13 cellular contexts compared by ENCODE assay signal in genomic region chr19:49858591-49858985, GRCh38. TPM values are rescaled to one million over a fixed set of nuclear protein-coding genes. Genes with fewer than 3 reads are reported as not detected.
DNase-seq lines count a peak whose midpoint lies in the region; ATAC-seq, FAIRE-seq and TF ChIP-seq lines count a peak whose summit lies in the region.
"Had no signal": no experiment of that assay in that cellular context is flagged by ENCODE, and none has a peak within 500 bp of the region (broad histone marks: within the 10 kb centered on the region; RNA-seq: fewer than 3 reads in every experiment).

No MANE protein-coding gene starts in this region.

- CTCF ChIA-PET in K562 (lab: Yijun Ruan, JAX; ENCODE audit: low intra/inter-chr PET ratio) = no interaction called here

- TF ChIP-seq POLR2A in K562 (conservative IDR thresholded peaks at IDR 0.05) (no peak; the same call in 1 of the 2 replicates), GM12891 (IDR thresholded peaks at IDR 0.05; ENCODE audit: low read depth, low read length) (no peak), esophagus muscularis mucosa (IDR thresholded peaks at IDR 0.05; ENCODE audit: low read depth) (no peak)

- POLR2A ChIA-PET in K562 (lab: Yijun Ruan, JAX) = interaction anchor here (1.0 to 1.8 kb wide), 4 partner anchors 8 to 18 kb away, joined by 3 to 7 read pairs (median 6); no protein-coding TSS in a partner anchor

- in situ Hi-C loops in K562 (cut with MboI) = no loop called here

- peaks cover 14% of the 10 kb centered on the region for H3K4me1 Mint-ChIP-seq in neural crest cell
- peaks cover 1% of the 10 kb centered on the region for H3K4me1 Mint-ChIP-seq in endodermal cell

- ATAC-seq in K562 = no peak

- peak overlapping the region in 1 of 2 experiments; percentile 61; a peak in 2 of 4 replicates for H3K9ac ChIP-seq in K562 (ENCODE audit: insufficient read depth in 1 of 2, low read depth in 2 of 2, low read length in 2 of 2)
- H3K9ac ChIP-seq in endodermal cell (ENCODE audit: extremely low read depth, low read length, poor library complexity, severe bottlenecking) = no peak overlapping the region

- intact Hi-C loops in K562 (cut with micrococcal nuclease) (no loop called here), esophagus muscularis mucosa (cut with DNase I) (no loop called here)

- H3K4me2 ChIP-seq in K562 (ENCODE audit: insufficient read depth, low read length) = no peak overlapping the region
- H3K4me2 ChIP-seq: BLaER1 treated with 17β-estradiol and CSF1 and Interleukin-3, amounts not matched to agents 10 nM and 100 nM had no signal

- H4K20me1 ChIP-seq in K562 (replicated peaks; ENCODE audit: control insufficient read depth, insufficient read depth, low read length) = peaks cover 16% of the 10 kb centered on the region; the same call in 1 of the 2 replicates

- H3K4me3 Mint-ChIP-seq in neural crest cell (peak overlapping the region; percentile 69), endodermal cell (no peak overlapping the region)
- H3K4me3 Mint-ChIP-seq: activated naive CD8-positive, alpha-beta T cell treated with anti-CD3 and anti-CD28 coated beads, Interleukin-2, amount 10 ng/mL, durations not matched to agents 7 days and 5 days; H9 had no signal

- H2AFZ ChIP-seq in ACC112 (ENCODE audit: low read length, unreplicated experiment) (no peak overlapping the region), K562 (ENCODE audit: low read depth, low read length) (no peak overlapping the region)

- H3K27ac Mint-ChIP-seq in neural crest cell (ENCODE audit: unreplicated experiment) = no peak overlapping the region
- H3K27ac Mint-ChIP-seq in endodermal cell = no peak overlapping the region
- H3K27ac Mint-ChIP-seq: activated naive CD8-positive, alpha-beta T cell treated with anti-CD3 and anti-CD28 coated beads, Interleukin-2, amount 10 ng/mL, durations not matched to agents 7 days and 5 days had no signal

- TF ChIP-seq EP300 in K562 (IDR thresholded peaks at IDR 0.05; ENCODE audit: low read length) (no peak), esophagus muscularis mucosa (IDR thresholded peaks at IDR 0.05) (no peak)

- peaks cover 4% of the 10 kb centered on the region for H3K79me2 ChIP-seq in ACC112 (ENCODE audit: control insufficient read depth, insufficient read depth, low read length, unreplicated experiment)
- H3K79me2 ChIP-seq in K562 (ENCODE audit: control insufficient read depth, insufficient read depth, low read length) = peaks cover 17% of the 10 kb centered on the region

- 85% methylated on average over 13 of the region's 16 CpGs for WGBS in K562 (ENCODE audit: insufficient coverage, low coverage, missing lambda C conversion rate)
- WGBS in endodermal cell (ENCODE audit: insufficient coverage in 1 of 2, insufficient read length in 1 of 2), 2 experiments = 94 to 96% methylated on average over 12 to 16 of the region's 16 CpGs
- WGBS in esophagus muscularis mucosa = 84% methylated on average over 13 of the region's 16 CpGs

- peak overlapping the region; percentile 54 for H3K27ac ChIP-seq in ACC112 (ENCODE audit: low read depth, low read length)
- no peak overlapping the region for H3K27ac ChIP-seq in K562 (ENCODE audit: extremely low read depth, low read depth, low read length)
- H3K27ac ChIP-seq in endodermal cell (ENCODE audit: low read depth, low read length) = no peak overlapping the region
- H3K27ac ChIP-seq in esophagus muscularis mucosa (replicated peaks in 1 of 4) = peak overlapping the region in 1 of 4 donors; percentile 18

- H3K9me3 ChIP-seq in K562 (replicated peaks; ENCODE audit: control insufficient read depth, insufficient read depth, low read depth, low read length) (no peaks in the 10 kb centered on the region), endodermal cell (ENCODE audit: control insufficient read depth, low read length) (no peaks in the 10 kb centered on the region), esophagus muscularis mucosa (no peaks in the 10 kb centered on the region)
- H3K9me3 ChIP-seq: BLaER1 treated with 17β-estradiol and CSF1 and Interleukin-3, amounts not matched to agents 10 nM and 100 nM had no signal

- H3K9me3 Mint-ChIP-seq in neural crest cell (no peaks in the 10 kb centered on the region), endodermal cell (no peaks in the 10 kb centered on the region)
- H3K9me3 Mint-ChIP-seq: activated naive CD8-positive, alpha-beta T cell treated with anti-CD3 and anti-CD28 coated beads, Interleukin-2, amount 10 ng/mL, durations not matched to agents 7 days and 5 days; IgD-negative memory B cell had no signal

- no peak overlapping the region for H3K4me3 ChIP-seq in ACC112 (ENCODE audit: low read depth, low read length)
- no peak overlapping the region for H3K4me3 ChIP-seq in K562
- H3K4me3 ChIP-seq in endodermal cell (ENCODE audit: low read length) = no peak overlapping the region
- H3K4me3 ChIP-seq in esophagus muscularis mucosa = no peak overlapping the region
- H3K4me3 ChIP-seq: BLaER1 treated with 17β-estradiol and CSF1 and Interleukin-3, amounts not matched to agents 10 nM and 100 nM had no signal

- H3K36me3 Mint-ChIP-seq in neural crest cell (ENCODE audit: low read depth) (peaks cover 7% of the 10 kb centered on the region), endodermal cell (ENCODE audit: low read depth) (peaks cover 42% of the 10 kb centered on the region)

- H3K27me3 Mint-ChIP-seq in neural crest cell (ENCODE audit: low read depth) = peaks cover 25% of the 10 kb centered on the region
- no peaks in the 10 kb centered on the region for H3K27me3 Mint-ChIP-seq in endodermal cell (ENCODE audit: insufficient read depth)
- H3K27me3 Mint-ChIP-seq: activated naive CD8-positive, alpha-beta T cell treated with anti-CD3 and anti-CD28 coated beads, Interleukin-2, amount 10 ng/mL, durations not matched to agents 7 days and 5 days; IgD-negative memory B cell had no signal

- TF ChIP-seq CTCF in K562 (IDR thresholded peaks at IDR 0.05 in 2 of 3, conservative IDR thresholded peaks at IDR 0.05 in 1 of 3; ENCODE audit: insufficient read depth in 2 of 3, low read depth in 1 of 3, low read length in 3 of 3) = no peak
- TF ChIP-seq CTCF in neural crest cell (conservative IDR thresholded peaks at IDR 0.05) = no peak
- no peak for TF ChIP-seq CTCF in endodermal cell (conservative IDR thresholded peaks at IDR 0.05)
- no peak for TF ChIP-seq CTCF in esophagus muscularis mucosa (IDR thresholded peaks at IDR 0.05)

- DNase-seq in HK-2 (ENCODE audit: unreplicated experiment) (peak; percentile 48), K562 (ENCODE audit: extremely low read depth in 1 of 4, low spot score in 3 of 4) (no peak), neural crest cell (ENCODE audit: low read depth, low spot score) (no peak), GM12891 (ENCODE audit: insufficient read length, low spot score) (no peak), iPS-NIHi11 (ENCODE audit: low spot score) (no peak), endodermal cell (no peak), esophagus muscularis mucosa (ENCODE audit: extremely low spot score) (no peak)
- DNase-seq: activated naive CD8-positive, alpha-beta T cell treated with anti-CD3 and anti-CD28 coated beads, Interleukin-2, amount 10 ng/mL, durations not matched to agents 7 days and 5 days; H9; NCI-H1694 treated with DMSO at 0.1 percent for 48 hours had no signal

- H3K4me1 ChIP-seq in ACC112 (ENCODE audit: control insufficient read depth, insufficient read depth, low read length, unreplicated experiment) (peaks cover 15% of the 10 kb centered on the region), K562 (replicated peaks in 1 of 2; ENCODE audit: control insufficient read depth in 2 of 2, insufficient read depth in 2 of 2, low read length in 2 of 2) (peaks cover 0 to 88% of the 10 kb centered on the region in 2 experiments; a peak in 2 of 5 replicates), endodermal cell (ENCODE audit: control insufficient read depth, insufficient read depth, low read length) (no peaks in the 10 kb centered on the region), esophagus muscularis mucosa (peaks cover 4 to 31% (median 27%) of the 10 kb centered on the region in 4 donors)

- no peaks in the 10 kb centered on the region for H3K27me3 ChIP-seq in ACC112 (ENCODE audit: insufficient read depth, low read length)
- H3K27me3 ChIP-seq in K562 (ENCODE audit: control insufficient read depth in 2 of 2, insufficient read depth in 2 of 2, low read length in 2 of 2) = no peaks in the 10 kb centered on the region
- H3K27me3 ChIP-seq in endodermal cell (ENCODE audit: control insufficient read depth, insufficient read depth, low read length, poor library complexity, severe bottlenecking) = no peaks in the 10 kb centered on the region
- H3K27me3 ChIP-seq in esophagus muscularis mucosa = no peaks in the 10 kb centered on the region
- H3K27me3 ChIP-seq: BLaER1 treated with 17β-estradiol and CSF1 and Interleukin-3, amounts not matched to agents 10 nM and 100 nM had no signal

- TF ChIP-seq RAD21 in K562 (CRISPR knock-in tag; conservative IDR thresholded peaks at IDR 0.05 in 1 of 2, IDR thresholded peaks at IDR 0.05 in 1 of 2) = no peak

- no peaks in the 10 kb centered on the region for H3K9me1 ChIP-seq in K562 (ENCODE audit: control insufficient read depth, insufficient read depth, low read length)

- FAIRE-seq in K562 (lab: Jason Lieb, UNC) = no peak
- no peak for FAIRE-seq in GM12891 (lab: Jason Lieb, UNC)

- no TSS peak for BruUV-seq in K562 (replicated peaks; lab: Mats Ljungman, UMichigan)

- H3K36me3 ChIP-seq in ACC112 (ENCODE audit: insufficient read depth, low read length) (no peaks in the 10 kb centered on the region), K562 (ENCODE audit: control insufficient read depth, insufficient read depth, low read length) (peaks cover 95% of the 10 kb centered on the region; the same call in 2 of the 3 replicates), endodermal cell (ENCODE audit: control insufficient read depth, insufficient read depth, low read length) (peaks cover 61% of the 10 kb centered on the region), esophagus muscularis mucosa (peaks cover 31 to 95% (median 93%) of the 10 kb centered on the region in 4 donors)

RNA-seq across cellular contexts. Expression of gene PTOV1, which starts 7.6 kb away (rescaled TPM):
- 128 and 364 TPM in 2 replicates for total RNA-seq in K562 (2011; cell fraction: chromatin; rRNA removed; ENCODE audit: low replicate concordance)
- total RNA-seq in K562 (2011; cell fraction: nucleolus; rRNA removed) = 274 and 281 TPM in 2 replicates
- total RNA-seq in K562 (2011; cell fraction: nucleoplasm; rRNA removed) = 195 and 218 TPM in 2 replicates
- 61.3 and 79.5 TPM in 2 replicates for total RNA-seq in K562 (2014; rRNA removed)
- total RNA-seq in K562 (2014; rRNA removed; fragmentation: Illumina TruSeq; extraction: Trizol) = 14.0 and 23.3 TPM in 2 replicates
- total RNA-seq in K562 (2015; rRNA removed; fragmentation: Illumina TruSeq; extraction: Trizol) = 43.5 and 44.6 TPM in 2 replicates
- 156 and 169 TPM in 2 replicates for total RNA-seq in K562 (2021)
- 33.0 and 58.6 TPM in 2 replicates for polyA plus RNA-seq in K562 (2011; rRNA removed)
- polyA plus RNA-seq in K562 (2011; cell fraction: cytosol; rRNA removed) = 39.8 and 67.6 TPM in 2 replicates
- polyA plus RNA-seq in K562 (2011; cell fraction: nucleus; rRNA removed) = 302 and 359 TPM in 2 replicates
- 104 and 153 TPM in 2 replicates for polyA plus RNA-seq in K562 (2012)
- polyA plus RNA-seq in K562 (2014; fragmentation: Illumina TruSeq; extraction: Trizol) = 61.7 and 81.3 TPM in 2 replicates
- polyA plus RNA-seq in K562 (2014; fragmentation: Nextera tagmentation; extraction: Ambion mirVana) = 1 to 10 TPM; 4.9 to 9.3 TPM
- 68.1 and 75.0 TPM in 2 replicates for polyA plus RNA-seq in K562 (2014; rRNA removed)
- 22.8 and 25.3 TPM in 2 replicates for polyA minus RNA-seq in K562 (2011; rRNA and poly(A)+ RNA removed)
- 60.9 and 84.8 TPM in 2 replicates for polyA minus RNA-seq in K562 (2011; cell fraction: cytosol; rRNA and poly(A)+ RNA removed)
- polyA minus RNA-seq in K562 (2011; cell fraction: nucleus; rRNA and poly(A)+ RNA removed) = 81.6 and 99.6 TPM in 2 replicates
- total RNA-seq in neural crest cell = 453 and 466 TPM in 2 replicates
- polyA plus RNA-seq in GM12891 (2012; ENCODE audit: low read depth, missing spikeins) = 50.1 TPM
- 100 to 1,000 TPM; 279 to 287 TPM for total RNA-seq in endodermal cell
- polyA plus RNA-seq in endodermal cell (2013, experiment 1 of 2) = 359 TPM
- polyA plus RNA-seq in endodermal cell (2013, experiment 2 of 2) = 302 TPM
- total RNA-seq in esophagus muscularis mucosa = 100 to 1,000 TPM in 1 of 4 donors, 10 to 100 TPM in 3; 60.5 to 102 (median 84.4) TPM

RNA-seq across cellular contexts. Expression of gene PNKP, which starts 8.8 kb away (rescaled TPM):
- 168 and 404 TPM in 2 replicates for total RNA-seq in K562 (2011; cell fraction: chromatin; rRNA removed; ENCODE audit: low replicate concordance)
- total RNA-seq in K562 (2011; cell fraction: nucleolus; rRNA removed) = 252 and 258 TPM in 2 replicates
- 178 and 185 TPM in 2 replicates for total RNA-seq in K562 (2011; cell fraction: nucleoplasm; rRNA removed)
- total RNA-seq in K562 (2014; rRNA removed) = 56.0 and 59.3 TPM in 2 replicates
- total RNA-seq in K562 (2014; rRNA removed; fragmentation: Illumina TruSeq; extraction: Trizol) = 12.3 and 18.1 TPM in 2 replicates
- 25.3 and 29.4 TPM in 2 replicates for total RNA-seq in K562 (2015; rRNA removed; fragmentation: Illumina TruSeq; extraction: Trizol)
- 84.9 and 85.4 TPM in 2 replicates for total RNA-seq in K562 (2021)
- 13.7 and 21.3 TPM in 2 replicates for polyA plus RNA-seq in K562 (2011; rRNA removed)
- polyA plus RNA-seq in K562 (2011; cell fraction: cytosol; rRNA removed) = 12.2 and 25.9 TPM in 2 replicates
- polyA plus RNA-seq in K562 (2011; cell fraction: nucleus; rRNA removed) = 123 and 164 TPM in 2 replicates
- 56.7 and 64.2 TPM in 2 replicates for polyA plus RNA-seq in K562 (2012)
- 26.7 and 30.0 TPM in 2 replicates for polyA plus RNA-seq in K562 (2014; fragmentation: Illumina TruSeq; extraction: Trizol)
- 1 to 10 TPM; 2.8 to 3.1 TPM for polyA plus RNA-seq in K562 (2014; fragmentation: Nextera tagmentation; extraction: Ambion mirVana)
- 64.0 and 71.3 TPM in 2 replicates for polyA plus RNA-seq in K562 (2014; rRNA removed)
- 6.7 and 8.2 TPM in 2 replicates for polyA minus RNA-seq in K562 (2011; rRNA and poly(A)+ RNA removed)
- 22.8 and 136 TPM in 2 replicates for polyA minus RNA-seq in K562 (2011; cell fraction: cytosol; rRNA and poly(A)+ RNA removed)
- 48.2 and 49.9 TPM in 2 replicates for polyA minus RNA-seq in K562 (2011; cell fraction: nucleus; rRNA and poly(A)+ RNA removed)
- total RNA-seq in neural crest cell = 131 and 135 TPM in 2 replicates
- polyA plus RNA-seq in GM12891 (2012; ENCODE audit: low read depth, missing spikeins) = 35.2 TPM
- total RNA-seq in endodermal cell = 100 to 1,000 TPM; 161 to 163 TPM
- polyA plus RNA-seq in endodermal cell (2013, experiment 1 of 2) = 78.3 TPM
- 66.1 TPM for polyA plus RNA-seq in endodermal cell (2013, experiment 2 of 2)
- total RNA-seq in esophagus muscularis mucosa = 10 to 100 TPM; 21.4 to 43.7 (median 27.8) TPM

RNA-seq across cellular contexts. Expression of gene AKT1S1, which starts 18.6 kb away (rescaled TPM):
- 24.5 and 49.9 TPM in 2 replicates for total RNA-seq in K562 (2011; cell fraction: chromatin; rRNA removed; ENCODE audit: low replicate concordance)
- total RNA-seq in K562 (2011; cell fraction: nucleolus; rRNA removed) = 34.3 and 39.9 TPM in 2 replicates
- total RNA-seq in K562 (2011; cell fraction: nucleoplasm; rRNA removed) = 26.9 and 29.9 TPM in 2 replicates
- total RNA-seq in K562 (2014; rRNA removed) (25.7 and 33.8 TPM in 2 replicates), K562 (2014; rRNA removed; fragmentation: Illumina TruSeq; extraction: Trizol) (5.7 and 6.9 TPM in 2 replicates), K562 (2015; rRNA removed; fragmentation: Illumina TruSeq; extraction: Trizol) (13.5 and 14.4 TPM in 2 replicates), K562 (2021) (50.1 and 50.3 TPM in 2 replicates), neural crest cell (38.6 and 39.6 TPM in 2 replicates), endodermal cell (10 to 100 TPM; 41.3 to 47.0 TPM), esophagus muscularis mucosa (10 to 100 TPM; 15.4 to 30.6 (median 21.9) TPM)
- polyA plus RNA-seq in K562 (2011; rRNA removed) (17.1 and 22.4 TPM in 2 replicates), K562 (2014; fragmentation: Illumina TruSeq; extraction: Trizol) (39.0 and 40.7 TPM in 2 replicates), K562 (2014; fragmentation: Nextera tagmentation; extraction: Ambion mirVana) (1 to 10 TPM; 1.2 TPM), K562 (2014; rRNA removed) (38.2 and 45.4 TPM in 2 replicates)
- 34.5 and 68.9 TPM in 2 replicates for polyA plus RNA-seq in K562 (2011; cell fraction: cytosol; rRNA removed)
- polyA plus RNA-seq in K562 (2011; cell fraction: nucleus; rRNA removed) = 33.2 and 55.4 TPM in 2 replicates
- polyA plus RNA-seq in K562 (2012) = 31.8 and 37.6 TPM in 2 replicates
- 7.8 and 10.3 TPM in 2 replicates for polyA minus RNA-seq in K562 (2011; rRNA and poly(A)+ RNA removed)
- 17.4 and 21.4 TPM in 2 replicates for polyA minus RNA-seq in K562 (2011; cell fraction: cytosol; rRNA and poly(A)+ RNA removed)
- 18.2 and 22.4 TPM in 2 replicates for polyA minus RNA-seq in K562 (2011; cell fraction: nucleus; rRNA and poly(A)+ RNA removed)
- polyA plus RNA-seq in GM12891 (2012; ENCODE audit: low read depth, missing spikeins) = 14.6 TPM
- 29.0 TPM for polyA plus RNA-seq in endodermal cell (2013, experiment 1 of 2)
- 26.6 TPM for polyA plus RNA-seq in endodermal cell (2013, experiment 2 of 2)

RNA-seq across cellular contexts. Expression of gene TBC1D17, which starts 18.9 kb away (rescaled TPM):
- 34.8 and 78.7 TPM in 2 replicates for total RNA-seq in K562 (2011; cell fraction: chromatin; rRNA removed; ENCODE audit: low replicate concordance)
- total RNA-seq in K562 (2011; cell fraction: nucleolus; rRNA removed) = 40.9 and 43.4 TPM in 2 replicates
- 33.2 and 34.5 TPM in 2 replicates for total RNA-seq in K562 (2011; cell fraction: nucleoplasm; rRNA removed)
- total RNA-seq in K562 (2014; rRNA removed) = 3.8 and 6.8 TPM in 2 replicates
- 2.6 and 3.2 TPM in 2 replicates for total RNA-seq in K562 (2014; rRNA removed; fragmentation: Illumina TruSeq; extraction: Trizol)
- total RNA-seq in K562 (2015; rRNA removed; fragmentation: Illumina TruSeq; extraction: Trizol) = 2.4 and 3.5 TPM in 2 replicates
- total RNA-seq in K562 (2021) = 14.2 and 16.0 TPM in 2 replicates
- polyA plus RNA-seq in K562 (2011; rRNA removed) = 7.4 and 10.5 TPM in 2 replicates
- 8.7 and 14.7 TPM in 2 replicates for polyA plus RNA-seq in K562 (2011; cell fraction: cytosol; rRNA removed)
- polyA plus RNA-seq in K562 (2011; cell fraction: nucleus; rRNA removed) = 33.2 and 48.4 TPM in 2 replicates
- 15.8 and 16.9 TPM in 2 replicates for polyA plus RNA-seq in K562 (2012)
- polyA plus RNA-seq in K562 (2014; fragmentation: Illumina TruSeq; extraction: Trizol) = 8.7 and 11.7 TPM in 2 replicates
- polyA plus RNA-seq in K562 (2014; fragmentation: Nextera tagmentation; extraction: Ambion mirVana) = under 1 TPM; 0.42 to 0.46 TPM
- 14.7 and 18.2 TPM in 2 replicates for polyA plus RNA-seq in K562 (2014; rRNA removed)
- polyA minus RNA-seq in K562 (2011; rRNA and poly(A)+ RNA removed) = 5.7 and 7.2 TPM in 2 replicates
- polyA minus RNA-seq in K562 (2011; cell fraction: cytosol; rRNA and poly(A)+ RNA removed) = 9.1 and 9.2 TPM in 2 replicates
- 12.3 and 15.3 TPM in 2 replicates for polyA minus RNA-seq in K562 (2011; cell fraction: nucleus; rRNA and poly(A)+ RNA removed)
- 30.5 and 34.5 TPM in 2 replicates for total RNA-seq in neural crest cell
- polyA plus RNA-seq in GM12891 (2012; ENCODE audit: low read depth, missing spikeins) = 29.6 TPM
- total RNA-seq in endodermal cell = 10 to 100 TPM; 40.7 to 47.3 TPM
- 35.5 TPM for polyA plus RNA-seq in endodermal cell (2013, experiment 1 of 2)
- polyA plus RNA-seq in endodermal cell (2013, experiment 2 of 2) = 29.4 TPM
- total RNA-seq in esophagus muscularis mucosa = 10 to 100 TPM; 35.1 to 60.9 (median 44.0) TPM

RNA-seq across cellular contexts. Expression of gene IL4I1, which starts 38.1 kb away (rescaled TPM):
- 0.93 TPM in 1 of 2 replicates, not detected in the other for total RNA-seq in K562 (2011; cell fraction: chromatin; rRNA removed; ENCODE audit: low replicate concordance)
- total RNA-seq in K562 (2011; cell fraction: nucleolus; rRNA removed) = 1.8 TPM in 2 replicates
- 0.37 and 0.46 TPM in 2 replicates for total RNA-seq in K562 (2011; cell fraction: nucleoplasm; rRNA removed)
- 0.90 and 0.95 TPM in 2 replicates for total RNA-seq in K562 (2014; rRNA removed)
- 0.33 TPM in 1 of 2 replicates, not detected in the other for total RNA-seq in K562 (2014; rRNA removed; fragmentation: Illumina TruSeq; extraction: Trizol)
- total RNA-seq in K562 (2015; rRNA removed; fragmentation: Illumina TruSeq; extraction: Trizol) = 0.19 and 0.43 TPM in 2 replicates
- 0.55 and 0.76 TPM in 2 replicates for total RNA-seq in K562 (2021)
- 0.06 and 0.31 TPM in 2 replicates for polyA plus RNA-seq in K562 (2011; rRNA removed)
- polyA plus RNA-seq in K562 (2011; cell fraction: cytosol; rRNA removed) = 0.04 and 0.36 TPM in 2 replicates
- polyA plus RNA-seq in K562 (2011; cell fraction: nucleus; rRNA removed) = 0.24 and 0.27 TPM in 2 replicates
- 0.50 and 0.56 TPM in 2 replicates for polyA plus RNA-seq in K562 (2012)
- 0.15 TPM in 1 of 2 replicates, not detected in the other for polyA plus RNA-seq in K562 (2014; fragmentation: Illumina TruSeq; extraction: Trizol)
- polyA plus RNA-seq in K562 (2014; fragmentation: Nextera tagmentation; extraction: Ambion mirVana) = under 1 TPM in 1 of 2 experiments, not detected in 1; 0.13 TPM
- 0.09 and 0.44 TPM in 2 replicates for polyA plus RNA-seq in K562 (2014; rRNA removed)
- polyA minus RNA-seq in K562 (2011; rRNA and poly(A)+ RNA removed) = 0.11 TPM in 1 of 2 replicates, not detected in the other
- 0.67 and 0.73 TPM in 2 replicates for polyA minus RNA-seq in K562 (2011; cell fraction: cytosol; rRNA and poly(A)+ RNA removed)
- polyA minus RNA-seq in K562 (2011; cell fraction: nucleus; rRNA and poly(A)+ RNA removed) = 0.67 and 0.81 TPM in 2 replicates
- 0.12 and 0.41 TPM in 2 replicates for total RNA-seq in neural crest cell
- 30.1 TPM for polyA plus RNA-seq in GM12891 (2012; ENCODE audit: low read depth, missing spikeins)
- under 1 TPM in 1 of 2 donors, not detected in 1; 0.97 TPM for total RNA-seq in endodermal cell
- polyA plus RNA-seq in endodermal cell (2013, experiment 1 of 2) = 0.68 TPM
- 0.95 TPM for polyA plus RNA-seq in endodermal cell (2013, experiment 2 of 2)
- under 1 TPM in 2 of 4 donors, not detected in 2; 0.34 to 0.50 TPM for total RNA-seq in esophagus muscularis mucosa
